22 cellular contexts compared by ENCODE assay signal in the genomic region with DNA sequence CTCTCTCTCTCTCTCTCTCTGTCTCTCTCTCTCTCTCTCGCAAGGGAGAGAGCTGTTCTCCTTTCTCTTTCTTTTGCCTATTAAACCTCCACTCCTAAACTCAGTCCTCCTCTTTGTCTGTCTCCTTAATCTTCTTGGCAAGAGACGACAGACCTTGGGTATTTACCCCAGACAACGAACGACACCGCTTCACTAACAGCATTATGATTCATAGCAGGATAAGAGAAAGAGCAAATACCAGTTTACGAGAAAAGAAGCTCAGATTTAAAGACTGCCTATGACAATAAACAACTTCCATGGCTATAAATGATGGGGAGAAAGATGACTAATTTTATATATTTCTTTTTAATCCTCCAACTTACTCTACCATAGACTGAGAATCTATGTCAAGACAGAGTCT.
"Had no signal": no experiment of that assay in that cellular context is flagged by ENCODE, and none has a peak within 500 bp of the region (broad histone marks: within the 10 kb centered on the region; RNA-seq: fewer than 3 reads in every experiment).

No MANE protein-coding gene starts in this region.

- H3K4me3 Mint-ChIP-seq: activated CD4-positive, alpha-beta T cell treated with anti-CD3 and anti-CD28 coated beads, Interleukin-2, amount 10 ng/mL, durations not matched to agents 24 days and 14 days; activated CD8-positive, alpha-beta T cell treated with anti-CD3 and anti-CD28 coated beads, Interleukin-2, amount 10 ng/mL, durations not matched to agents 7 days and 5 days; activated naive CD4-positive, alpha-beta T cell treated with anti-CD3 and anti-CD28 coated beads, Interleukin-2, amount 50 U/mL, for 24 hours; activated T-cell treated with anti-CD3 and anti-CD28 coated beads, Interleukin-2, amount 50 U/mL, for 24 hours; natural killer cell; stimulated activated memory B cell treated with anti-CD40 and anti-IgM and Interleukin-4, amounts not matched to agents 10 μg/mL and 1 μg/mL and 100 μg/mL, for 72 hours; T-cell had no signal

- H3K4me1 ChIP-seq: adrenal gland, esophagus squamous epithelium, parathyroid adenoma, spleen, testis, upper lobe of left lung had no signal

- FAIRE-seq: endothelial cell of umbilical vein, islet of Langerhans had no signal

- H3K9me3 ChIP-seq: adrenal gland, esophagus squamous epithelium, neutrophil, testis, upper lobe of left lung had no signal

- H3K4me3 ChIP-seq: adrenal gland, esophagus squamous epithelium, spleen, testis, upper lobe of left lung had no signal

- H3K36me3 Mint-ChIP-seq: activated naive CD4-positive, alpha-beta T cell treated with anti-CD3 and anti-CD28 coated beads, Interleukin-2, amount 50 U/mL, for 24 hours; natural killer cell; stimulated activated memory B cell treated with anti-CD40 and anti-IgM and Interleukin-4, amounts not matched to agents 10 μg/mL and 1 μg/mL and 100 μg/mL, for 72 hours; T-cell had no signal

- H3K27ac Mint-ChIP-seq: activated CD4-positive, alpha-beta T cell treated with anti-CD3 and anti-CD28 coated beads, Interleukin-2, amount 10 ng/mL, durations not matched to agents 24 days and 14 days; activated CD8-positive, alpha-beta T cell treated with anti-CD3 and anti-CD28 coated beads, Interleukin-2, amount 10 ng/mL, durations not matched to agents 7 days and 5 days; activated naive CD4-positive, alpha-beta T cell treated with anti-CD3 and anti-CD28 coated beads, Interleukin-2, amount 50 U/mL, for 24 hours; activated T-cell treated with anti-CD3 and anti-CD28 coated beads, Interleukin-2, amount 50 U/mL, for 24 hours; natural killer cell; stimulated activated memory B cell treated with anti-CD40 and anti-IgM and Interleukin-4, amounts not matched to agents 10 μg/mL and 1 μg/mL and 100 μg/mL, for 72 hours; T-cell had no signal

- H3K9me3 Mint-ChIP-seq: activated CD4-positive, alpha-beta T cell treated with anti-CD3 and anti-CD28 coated beads, Interleukin-2, amount 10 ng/mL, durations not matched to agents 24 days and 14 days had no signal

- DNase-seq: activated CD4-positive, alpha-beta T cell treated with anti-CD3 and anti-CD28 coated beads, Interleukin-2, amount 10 ng/mL, durations not matched to agents 24 days and 14 days; activated CD8-positive, alpha-beta T cell treated with anti-CD3 and anti-CD28 coated beads, Interleukin-2, amount 10 ng/mL, durations not matched to agents 7 days and 5 days; activated gamma-delta T cell; activated T-cell treated with anti-CD3 and anti-CD28 coated beads, Interleukin-2, amount 50 U/mL, for 24 hours; adrenal gland; effector CD4-positive, alpha-beta T cell; esophagus squamous epithelium; left cardiac atrium; natural killer cell; spleen; stimulated activated CD4-positive, alpha-beta T cell treated with anti-CD3 and anti-CD28 coated beads, Interleukin-4, amount 100 ng/mL, for 4 hours; T-cell; T-helper 9 cell; testis; upper lobe of left lung had no signal

- H3K36me3 ChIP-seq: adrenal gland, esophagus squamous epithelium, neutrophil, spleen, upper lobe of left lung had no signal

- H3K27me3 ChIP-seq: adrenal gland, esophagus squamous epithelium, neutrophil, spleen, testis, upper lobe of left lung had no signal

- H3K27me3 Mint-ChIP-seq: activated CD4-positive, alpha-beta T cell treated with anti-CD3 and anti-CD28 coated beads, Interleukin-2, amount 10 ng/mL, durations not matched to agents 24 days and 14 days; stimulated activated memory B cell treated with anti-CD40 and anti-IgM and Interleukin-4, amounts not matched to agents 10 μg/mL and 1 μg/mL and 100 μg/mL, for 72 hours had no signal

- H2AFZ ChIP-seq: parathyroid adenoma had no signal

- H3K27ac ChIP-seq: adrenal gland, esophagus squamous epithelium, neutrophil, parathyroid adenoma, spleen, testis, upper lobe of left lung had no signal

- H3K4me1 Mint-ChIP-seq: activated CD4-positive, alpha-beta T cell treated with anti-CD3 and anti-CD28 coated beads, Interleukin-2, amount 10 ng/mL, durations not matched to agents 24 days and 14 days; activated naive CD4-positive, alpha-beta T cell treated with anti-CD3 and anti-CD28 coated beads, Interleukin-2, amount 50 U/mL, for 24 hours; natural killer cell; stimulated activated memory B cell treated with anti-CD40 and anti-IgM and Interleukin-4, amounts not matched to agents 10 μg/mL and 1 μg/mL and 100 μg/mL, for 72 hours; T-cell had no signal

- H3K9ac ChIP-seq: parathyroid adenoma had no signal

- H3K79me2 ChIP-seq: parathyroid adenoma had no signal

- ATAC-seq: activated CD8-positive, alpha-beta T cell treated with anti-CD3 and anti-CD28 coated beads, Interleukin-2, amount 10 ng/mL, durations not matched to agents 7 days and 5 days; left cardiac atrium; natural killer cell; sciatic nerve; stimulated activated memory B cell treated with anti-CD40 and anti-IgM and Interleukin-4, amounts not matched to agents 10 μg/mL and 1 μg/mL and 100 μg/mL, for 72 hours; T-cell had no signal
